In genomic region chr4:162952232-162952631, GRCh38 we compare ENCODE assay signal across 1 cellular context.
TF ChIP-seq lines count a peak whose summit lies in the region.

No MANE protein-coding gene starts in this region.

TF ChIP-seq in WTC11, 78 proteins besides CTCF, POLR2A, EP300 and RAD21 (continued from another document):
- TF ChIP-seq ARID4B (CRISPR knock-in tag; IDR thresholded peaks at IDR 0.05; ENCODE audit: borderline replicate concordance) (no peak), USF2 (CRISPR knock-in tag; IDR thresholded peaks at IDR 0.05) (no peak), PRRX2 (CRISPR knock-in tag; IDR thresholded peaks at IDR 0.05) (no peak), IRF1 (CRISPR knock-in tag; IDR thresholded peaks at IDR 0.05) (no peak), IRF2 (CRISPR knock-in tag; IDR thresholded peaks at IDR 0.05; ENCODE audit: borderline replicate concordance, low read depth) (no peak), NR2C2 (CRISPR knock-in tag; IDR thresholded peaks at IDR 0.05) (no peak), ZBTB43 (CRISPR knock-in tag; IDR thresholded peaks at IDR 0.05) (no peak), ZNF423 (CRISPR knock-in tag; IDR thresholded peaks at IDR 0.05) (no peak), TEAD4 (CRISPR knock-in tag; IDR thresholded peaks at IDR 0.05) (no peak), EMX1 (CRISPR knock-in tag; IDR thresholded peaks at IDR 0.05) (no peak)
TF ChIP-seq in WTC11: peak in this region for 0.
